ENCODE assay signal across 24 cellular contexts in the genomic region with DNA sequence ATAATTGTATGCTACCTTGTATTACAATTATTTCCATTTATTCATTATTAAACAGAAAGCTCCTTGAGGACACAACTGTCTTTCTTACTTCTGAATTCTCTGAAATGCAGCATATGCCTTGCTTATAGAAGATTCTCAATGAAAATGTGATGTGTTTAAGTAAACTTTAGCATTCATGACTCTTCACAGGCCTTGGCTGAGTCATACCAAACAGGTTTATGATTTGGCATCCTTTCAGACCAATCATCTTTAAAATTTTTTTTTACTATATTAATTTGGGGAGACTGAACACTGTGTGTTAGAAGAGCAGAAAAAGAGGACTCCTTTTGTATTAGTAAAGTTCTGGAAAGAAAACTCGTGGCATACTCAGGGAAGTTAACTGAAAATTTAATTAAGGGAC.
"Had no signal": no experiment of that assay in that cellular context is flagged by ENCODE, and none has a peak within 500 bp of the region (broad histone marks: within the 10 kb centered on the region; RNA-seq: fewer than 3 reads in every experiment).

No MANE protein-coding gene starts in this region.

- H3K4me3 Mint-ChIP-seq: activated B cell treated with CpG ODN at 0.5 μM for 24 hours; activated CD4-positive, alpha-beta memory T cell treated with anti-CD3 and anti-CD28 coated beads, Interleukin-2, amount 10 ng/mL, durations not matched to agents 7 days and 5 days; activated naive CD4-positive, alpha-beta T cell treated with anti-CD3 and anti-CD28 coated beads for 36 hours; activated naive CD8-positive, alpha-beta T cell; activated T-helper 17 cell treated with anti-CD3 and anti-CD28 coated beads, Interleukin-2, amount 50 U/mL, for 72 hours; brain; T-helper 1 cell treated with Interleukin-12 subunit alpha and Interleukin-12 subunit beta and Interleukin-4 antibody, amounts not matched to agents 30 μg/mL and 1 μg/mL, for 36 hours had no signal

- H3K27me3 ChIP-seq: cardiac muscle cell had no signal

- H3K9me3 Mint-ChIP-seq: activated B cell treated with CpG ODN at 0.5 μM for 24 hours; activated CD4-positive, alpha-beta memory T cell treated with anti-CD3 and anti-CD28 coated beads, Interleukin-2, amount 10 ng/mL, durations not matched to agents 7 days and 5 days; activated naive CD4-positive, alpha-beta T cell treated with anti-CD3 and anti-CD28 coated beads for 36 hours; activated T-helper 17 cell treated with anti-CD3 and anti-CD28 coated beads, Interleukin-2, amount 50 U/mL, for 72 hours; T-helper 1 cell treated with Interleukin-12 subunit alpha and Interleukin-12 subunit beta and Interleukin-4 antibody, amounts not matched to agents 30 μg/mL and 1 μg/mL, for 36 hours had no signal

- H3K27ac Mint-ChIP-seq: activated B cell treated with CpG ODN at 0.5 μM for 24 hours; activated CD4-positive, alpha-beta memory T cell treated with anti-CD3 and anti-CD28 coated beads, Interleukin-2, amount 10 ng/mL, durations not matched to agents 7 days and 5 days; activated naive CD4-positive, alpha-beta T cell treated with anti-CD3 and anti-CD28 coated beads for 36 hours; activated naive CD8-positive, alpha-beta T cell; activated T-helper 17 cell treated with anti-CD3 and anti-CD28 coated beads, Interleukin-2, amount 50 U/mL, for 72 hours; brain; T-helper 1 cell treated with Interleukin-12 subunit alpha and Interleukin-12 subunit beta and Interleukin-4 antibody, amounts not matched to agents 30 μg/mL and 1 μg/mL, for 36 hours had no signal

- H3K27ac ChIP-seq: cardiac muscle cell had no signal

- H3K27me3 Mint-ChIP-seq: activated B cell treated with CpG ODN at 0.5 μM for 24 hours; activated CD4-positive, alpha-beta memory T cell treated with anti-CD3 and anti-CD28 coated beads, Interleukin-2, amount 10 ng/mL, durations not matched to agents 7 days and 5 days; activated naive CD8-positive, alpha-beta T cell; activated T-helper 17 cell treated with anti-CD3 and anti-CD28 coated beads, Interleukin-2, amount 50 U/mL, for 72 hours; brain had no signal

- H3K4me3 ChIP-seq: cardiac muscle cell had no signal

- H3K4me1 Mint-ChIP-seq: activated B cell treated with CpG ODN at 0.5 μM for 24 hours had no signal

- ATAC-seq: activated T-helper 17 cell treated with anti-CD3 and anti-CD28 coated beads, Interleukin-2, amount 50 U/mL, for 72 hours; Panc1 had no signal

- DNase-seq: activated B cell treated with CpG ODN at 0.5 μM for 24 hours; activated CD4-positive, alpha-beta memory T cell treated with anti-CD3 and anti-CD28 coated beads, Interleukin-2, amount 10 ng/mL, durations not matched to agents 7 days and 5 days; activated CD4-positive, alpha-beta T cell treated with anti-CD3 and anti-CD28 coated beads, Interleukin-2, amount 50 U/mL, for 1 hour; activated gamma-delta T cell; activated naive CD4-positive, alpha-beta T cell treated with anti-CD3 and anti-CD28 coated beads for 36 hours; activated T-cell treated with anti-CD3 and anti-CD28 coated beads for 4 hours; activated T-cell treated with anti-CD3 and anti-CD28 coated beads, Interleukin-2, amount 50 U/mL, for 48 hours; amygdala; NCI-H1092; NCI-H1417; NCI-H2029; NCI-H2107; NCI-H2171 treated with DMSO at 0.1 percent for 48 hours; NCI-H226; NCI-H526; NCI-H82; SHP77 treated with DMSO at 0.1 percent for 48 hours; T-helper 9 cell had no signal

- H3K36me3 ChIP-seq: cardiac muscle cell had no signal
